Comparison of ENCODE assay signal across 9 cellular contexts in genomic region chr11:7600205-7600775, GRCh38.
DNase-seq lines count a peak whose midpoint lies in the region; FAIRE-seq and TF ChIP-seq lines count a peak whose summit lies in the region.
"Had no signal": no experiment of that assay in that cellular context is flagged by ENCODE, and none has a peak within 500 bp of the region (broad histone marks: within the 10 kb centered on the region; RNA-seq: fewer than 3 reads in every experiment).

No MANE protein-coding gene starts in this region.

- FAIRE-seq in bronchial epithelial cell (lab: Jason Lieb, UNC) = peak; percentile 99
- FAIRE-seq in kidney (lab: Jason Lieb, UNC) = no peak

- no peak overlapping the region for H3K9ac ChIP-seq in kidney (ENCODE audit: low read length in 2 of 2)

- 39% methylated on average over 6 of the region's 6 CpGs for WGBS in lower leg skin, 2 donors

- H3K27me3 ChIP-seq in bronchial epithelial cell (ENCODE audit: control insufficient read depth, insufficient read depth, low read length) = no peaks in the 10 kb centered on the region

- TF ChIP-seq POLR2A in lower leg skin (IDR thresholded peaks at IDR 0.05) = no peak

- no peak overlapping the region for H3K4me3 ChIP-seq in bronchial epithelial cell (ENCODE audit: low read depth, low read length)
- H3K4me3 ChIP-seq in lower leg skin (ENCODE audit: low read depth, poor library complexity, severe bottlenecking) = no peak overlapping the region
- H3K4me3 ChIP-seq in kidney (ENCODE audit: low read length in 2 of 2) = no peak overlapping the region

- TF ChIP-seq CTCF in bronchial epithelial cell (IDR thresholded peaks at IDR 0.05; ENCODE audit: insufficient read depth, low read length, severe bottlenecking) (no peak), lower leg skin (IDR thresholded peaks at IDR 0.05) (no peak), kidney (IDR thresholded peaks at IDR 0.05; ENCODE audit: borderline replicate concordance, extremely low read depth, insufficient read depth) (no peak)

- no peaks in the 10 kb centered on the region for H3K9me3 ChIP-seq in kidney (ENCODE audit: control insufficient read depth in 1 of 2, low read length in 2 of 2)

- intact Hi-C loops in lower leg skin (cut with DNase I; ENCODE audit: low total_unique reads) (no loop called here), kidney (cut with DNase I) (no loop called here)

- DNase-seq in NCI-H510A treated with DMSO at 0.1 percent for 48 hours (lab: John Stamatoyannopoulos, UW) (peak; percentile 37), NCI-H510A (lab: John Stamatoyannopoulos, UW) (no peak), bronchial epithelial cell (ENCODE audit: low read depth) (peak; percentile 100), lower leg skin (ENCODE audit: low spot score in 2 of 2) (peak; percentile 92 to 93), ureter (ENCODE audit: low spot score) (peak; percentile 80), kidney (no peak), NCI-H2171 (lab: John Stamatoyannopoulos, UW) (no peak), COR-L47 (lab: John Stamatoyannopoulos, UW) (no peak)
- DNase-seq: SHP77 treated with DMSO at 0.1 percent for 48 hours had no signal

- no peaks in the 10 kb centered on the region for H3K36me3 ChIP-seq in bronchial epithelial cell (ENCODE audit: control insufficient read depth, insufficient read depth, low read length)
- peaks cover 0 to 6% of the 10 kb centered on the region in 2 donors for H3K36me3 ChIP-seq in kidney (ENCODE audit: control insufficient read depth in 1 of 2, insufficient read depth in 2 of 2, low read length in 2 of 2)

- peaks cover 21 to 32% of the 10 kb centered on the region in 2 donors for H3K4me1 ChIP-seq in kidney (ENCODE audit: control insufficient read depth in 1 of 2, insufficient read depth in 1 of 2, low read depth in 1 of 2, low read length in 2 of 2)

- no peak overlapping the region for H3K27ac ChIP-seq in kidney (ENCODE audit: low read depth in 2 of 2, low read length in 2 of 2)

Comparison
In these comparisons a context has a peak if more than half of its experiments do, and no peak if none do; other contexts are left out.
1. DNase-seq: peak in NCI-H510A treated with DMSO at 0.1 percent for 48 hours (single experiment), bronchial epithelial cell (single experiment), lower leg skin (2 of 2) and ureter (single experiment); none in NCI-H510A (single experiment), kidney (single experiment), NCI-H2171 (single experiment) and COR-L47 (single experiment).